Comparison of ENCODE assay signal across 8 cellular contexts in genomic region chr17:42248351-42249179, GRCh38. TPM values are rescaled to one million over a fixed set of nuclear protein-coding genes. Genes with fewer than 3 reads are reported as not detected.
A peak's percentile ranks its signal among the peaks of the same experiment; 100 is the strongest.
DNase-seq lines count a peak whose midpoint lies in the region; ATAC-seq and TF ChIP-seq lines count a peak whose summit lies in the region.

No MANE protein-coding gene starts in this region.

- peaks cover 9% of the 10 kb centered on the region for H3K36me3 Mint-ChIP-seq in activated CD4-positive, alpha-beta T cell treated with anti-CD3 and anti-CD28 coated beads, Interleukin-2, amount 10 ng/mL, durations not matched to agents 7 days and 5 days (ENCODE audit: low read depth)

- peak; percentile 65 for DNase-seq in NCI-H2107 treated with DMSO at 0.1 percent for 48 hours (lab: John Stamatoyannopoulos, UW; ENCODE audit: unreplicated experiment)
- DNase-seq in activated CD4-positive, alpha-beta T cell treated with anti-CD3 and anti-CD28 coated beads, Interleukin-2, amount 10 ng/mL, durations not matched to agents 7 days and 5 days: peak; percentile 89
- peak; percentile 95 for DNase-seq in dermis blood vessel endothelial cell
- DNase-seq in mesenchymal stem cell: peak; percentile 75
- DNase-seq in stimulated activated CD8-positive, alpha-beta memory T cell treated with anti-CD3 and anti-CD28 coated beads, Interleukin-12 subunit alpha, Interleukin-12 subunit beta, amount 100 ng/mL, for 24 hours (ENCODE audit: extremely low read depth): peak; percentile 41
- DNase-seq in SK-N-DZ (ENCODE audit: low spot score): no peak

- peak overlapping the region; percentile 84 for H3K27ac ChIP-seq in DOHH2 (ENCODE audit: low read depth, low read length)
- no peak overlapping the region for H3K27ac ChIP-seq in mesenchymal stem cell (ENCODE audit: low read length, poor library complexity, severe bottlenecking)

- POLR2A ChIA-PET in activated CD4-positive, alpha-beta T cell treated with anti-CD3 and anti-CD28 coated beads, Interleukin-2, amount 10 ng/mL, durations not matched to agents 7 days and 5 days (lab: Charles Lee): interaction anchor here (0.6 to 1.1 kb wide), 4 partner anchors 17 to 140 kb away, joined by 3 to 6 read pairs (median 4); no protein-coding TSS in a partner anchor

- H2BK120ac ChIP-seq in mesenchymal stem cell (ENCODE audit: low read depth, low read length): no peak overlapping the region

- TF ChIP-seq CTCF in DOHH2 (IDR thresholded peaks at IDR 0.05; ENCODE audit: low read depth, low read length, poor library complexity, severe bottlenecking): no peak

- H3K36me3 ChIP-seq in DOHH2 (ENCODE audit: control insufficient read depth, low read length) (no peaks in the 10 kb centered on the region), mesenchymal stem cell (ENCODE audit: control insufficient read depth in 1 of 2, insufficient read depth in 2 of 2, low read depth in 1 of 2, low read length in 2 of 2) (no peaks in the 10 kb centered on the region)

- no peak overlapping the region for H3K23ac ChIP-seq in mesenchymal stem cell (ENCODE audit: low read length in 2 of 2)

- H2AFZ ChIP-seq in mesenchymal stem cell (ENCODE audit: low read depth, low read length): no peak overlapping the region

- CTCF ChIA-PET in activated CD4-positive, alpha-beta T cell treated with anti-CD3 and anti-CD28 coated beads, Interleukin-2, amount 10 ng/mL, durations not matched to agents 7 days and 5 days (lab: Charles Lee): interaction anchor here (0.6 to 3.5 kb wide), 11 partner anchors 10 to 181 kb away, joined by 3 to 17 read pairs (median 4); no protein-coding TSS in a partner anchor

- peak overlapping the region; percentile 94 for H3K27ac Mint-ChIP-seq in activated CD4-positive, alpha-beta T cell treated with anti-CD3 and anti-CD28 coated beads, Interleukin-2, amount 10 ng/mL, durations not matched to agents 7 days and 5 days

- H3K9me3 Mint-ChIP-seq in activated CD4-positive, alpha-beta T cell treated with anti-CD3 and anti-CD28 coated beads, Interleukin-2, amount 10 ng/mL, durations not matched to agents 7 days and 5 days: no peaks in the 10 kb centered on the region

- H3K27me3 ChIP-seq in DOHH2 (ENCODE audit: control insufficient read depth, low read length) (no peaks in the 10 kb centered on the region), mesenchymal stem cell (ENCODE audit: control insufficient read depth in 1 of 2, insufficient read depth in 1 of 2, low read length in 2 of 2) (no peaks in the 10 kb centered on the region)

- H3K79me1 ChIP-seq in mesenchymal stem cell (replicated peaks; ENCODE audit: low read length, poor library complexity, severe bottlenecking): peaks cover 22% of the 10 kb centered on the region

- no peak overlapping the region for H3K18ac ChIP-seq in mesenchymal stem cell (ENCODE audit: low read depth in 1 of 2, low read length in 2 of 2)

- H2BK15ac ChIP-seq in mesenchymal stem cell (ENCODE audit: low read depth, poor library complexity, severe bottlenecking): no peak overlapping the region

- H2BK5ac ChIP-seq in mesenchymal stem cell (ENCODE audit: low read depth, low read length, poor library complexity, severe bottlenecking): no peak overlapping the region

- no peak overlapping the region for H4K91ac ChIP-seq in mesenchymal stem cell (ENCODE audit: low read length)

- no peaks in the 10 kb centered on the region for H3K27me3 Mint-ChIP-seq in activated CD4-positive, alpha-beta T cell treated with anti-CD3 and anti-CD28 coated beads, Interleukin-2, amount 10 ng/mL, durations not matched to agents 7 days and 5 days

- peaks cover 69% of the 10 kb centered on the region for H3K4me1 ChIP-seq in DOHH2 (ENCODE audit: control insufficient read depth, low read length)
- H3K4me1 ChIP-seq in mesenchymal stem cell (ENCODE audit: control insufficient read depth, insufficient read depth, low read depth, low read length): peaks cover 2% of the 10 kb centered on the region

- H2AK5ac ChIP-seq in mesenchymal stem cell (ENCODE audit: low read length, severe bottlenecking): no peak overlapping the region

- 79% methylated on average over 12 of the region's 13 CpGs for WGBS in mesenchymal stem cell

- peak overlapping the region; percentile 64 for H3K4me3 ChIP-seq in DOHH2 (ENCODE audit: low read length)
- H3K4me3 ChIP-seq in mesenchymal stem cell (ENCODE audit: insufficient read depth in 1 of 2, low read depth in 1 of 2, low read length in 2 of 2): peak overlapping the region in 1 of 2 experiments; percentile 72

- no peak overlapping the region for H4K8ac ChIP-seq in mesenchymal stem cell (ENCODE audit: low read length)

- peak overlapping the region; percentile 69 for H3K4me2 ChIP-seq in DOHH2 (ENCODE audit: low read length)
- no peak overlapping the region for H3K4me2 ChIP-seq in mesenchymal stem cell (ENCODE audit: low read length, poor library complexity, severe bottlenecking)

- no peaks in the 10 kb centered on the region for H3K9me2 ChIP-seq in DOHH2 (replicated peaks; ENCODE audit: control insufficient read depth, low read length)

- H4K20me1 ChIP-seq in DOHH2 (ENCODE audit: control insufficient read depth, insufficient read depth, low read depth, low read length): no peaks in the 10 kb centered on the region

- peaks cover 72% of the 10 kb centered on the region for H3K4me1 Mint-ChIP-seq in activated CD4-positive, alpha-beta T cell treated with anti-CD3 and anti-CD28 coated beads, Interleukin-2, amount 10 ng/mL, durations not matched to agents 7 days and 5 days

- H3K4ac ChIP-seq in mesenchymal stem cell (ENCODE audit: low read depth in 1 of 2, low read length in 2 of 2): no peak overlapping the region

- no peak overlapping the region for H3K14ac ChIP-seq in mesenchymal stem cell (ENCODE audit: low read length in 2 of 2)

- peak overlapping the region; percentile 87 for H3K9ac ChIP-seq in mesenchymal stem cell (ENCODE audit: low read length)

- ATAC-seq in GM21786 (IDR thresholded peaks at IDR 0.05; ENCODE audit: unreplicated experiment): peak; percentile 78

- H3F3A ChIP-seq in DOHH2 (ENCODE audit: control insufficient read depth, insufficient read depth): peaks cover 28% of the 10 kb centered on the region

- peak overlapping the region; percentile 77 for H3K4me3 Mint-ChIP-seq in activated CD4-positive, alpha-beta T cell treated with anti-CD3 and anti-CD28 coated beads, Interleukin-2, amount 10 ng/mL, durations not matched to agents 7 days and 5 days

- H3K9me3 ChIP-seq in DOHH2 (ENCODE audit: control insufficient read depth, insufficient read depth, low read length) (no peaks in the 10 kb centered on the region), mesenchymal stem cell (ENCODE audit: control insufficient read depth, low read length) (no peaks in the 10 kb centered on the region)

- no peak overlapping the region for H2BK12ac ChIP-seq in mesenchymal stem cell (ENCODE audit: low read length in 2 of 2)

- H3K79me2 ChIP-seq in DOHH2 (ENCODE audit: control insufficient read depth, low read length): peaks cover 87% of the 10 kb centered on the region

RNA-seq across cellular contexts. Expression of gene STAT5B, which starts 27.6 kb away (rescaled TPM):
- 100 to 1,000 TPM; 150 to 164 TPM for total RNA-seq in activated CD4-positive, alpha-beta T cell treated with anti-CD3 and anti-CD28 coated beads, Interleukin-2, amount 10 ng/mL, durations not matched to agents 7 days and 5 days
- total RNA-seq in dermis blood vessel endothelial cell: 46.3 and 46.8 TPM in 2 replicates
- 12.3 TPM for polyA plus RNA-seq in mesenchymal stem cell (2013, experiment 1 of 2)
- 11.9 TPM for polyA plus RNA-seq in mesenchymal stem cell (2013, experiment 2 of 2)
- 25.5 and 36.7 TPM in 2 replicates for polyA plus RNA-seq in SK-N-DZ (2014; cell fraction: cytosol; rRNA removed)
- 72.8 and 97.3 TPM in 2 replicates for polyA plus RNA-seq in SK-N-DZ (2014; cell fraction: nucleus; rRNA removed)

RNA-seq across cellular contexts. Expression of gene STAT5A, which starts 39.7 kb away (rescaled TPM):
- 100 to 1,000 TPM in 1 of 2 experiments, 10 to 100 TPM in 1; 99.5 to 108 TPM for total RNA-seq in activated CD4-positive, alpha-beta T cell treated with anti-CD3 and anti-CD28 coated beads, Interleukin-2, amount 10 ng/mL, durations not matched to agents 7 days and 5 days
- total RNA-seq in dermis blood vessel endothelial cell: 51.4 and 60.2 TPM in 2 replicates
- polyA plus RNA-seq in mesenchymal stem cell (2013, experiment 1 of 2): 4.0 TPM
- polyA plus RNA-seq in mesenchymal stem cell (2013, experiment 2 of 2): 3.2 TPM
- polyA plus RNA-seq in SK-N-DZ (2014; cell fraction: cytosol; rRNA removed): 10.1 and 12.0 TPM in 2 replicates
- 13.6 and 19.3 TPM in 2 replicates for polyA plus RNA-seq in SK-N-DZ (2014; cell fraction: nucleus; rRNA removed)

RNA-seq across cellular contexts. Expression of gene GHDC, which starts 54.3 kb away (rescaled TPM):
- 10 to 100 TPM; 15.3 to 15.5 TPM for total RNA-seq in activated CD4-positive, alpha-beta T cell treated with anti-CD3 and anti-CD28 coated beads, Interleukin-2, amount 10 ng/mL, durations not matched to agents 7 days and 5 days
- 28.6 and 36.5 TPM in 2 replicates for total RNA-seq in dermis blood vessel endothelial cell
- 0.65 TPM for polyA plus RNA-seq in mesenchymal stem cell (2013, experiment 1 of 2)
- 0.59 TPM for polyA plus RNA-seq in mesenchymal stem cell (2013, experiment 2 of 2)
- polyA plus RNA-seq in SK-N-DZ (2014; cell fraction: cytosol; rRNA removed): 38.9 and 58.1 TPM in 2 replicates
- 111 and 145 TPM in 2 replicates for polyA plus RNA-seq in SK-N-DZ (2014; cell fraction: nucleus; rRNA removed)
